ENCODE assay signal across 1 cellular context in genomic region chr21:31397515-31397926, GRCh38.
TF ChIP-seq lines count a peak whose summit lies in the region.

No MANE protein-coding gene starts in this region.

TF ChIP-seq in HEK293, 187 proteins besides CTCF, POLR2A, EP300 and RAD21 (continued from another document and continues in another):
- no peak for TF ChIP-seq HOXC10 (CRISPR knock-in tag; IDR thresholded peaks at IDR 0.05)
- no peak for TF ChIP-seq KLF1 (tag by site-specific recombination; IDR thresholded peaks at IDR 0.05)
- no peak for TF ChIP-seq HIC1 (tag by site-specific recombination; IDR thresholded peaks at IDR 0.05)
- TF ChIP-seq ZXDB (tag by site-specific recombination; IDR thresholded peaks at IDR 0.05): peak; percentile 38
- no peak for TF ChIP-seq ZNF488 (tag by site-specific recombination; IDR thresholded peaks at IDR 0.05)
- no peak for TF ChIP-seq ZNF449 (tag by site-specific recombination; IDR thresholded peaks at IDR 0.05)
- no peak for TF ChIP-seq ZNF248 (tag by site-specific recombination; IDR thresholded peaks at IDR 0.05)
- 0 out of 2 replicates have a peak, but pooled peaks have one; percentile 43 for TF ChIP-seq ZNF366 (tag by site-specific recombination; conservative IDR thresholded peaks at IDR 0.05)
- TF ChIP-seq ZNF394 (tag by site-specific recombination; IDR thresholded peaks at IDR 0.05; ENCODE audit: borderline replicate concordance): no peak
- TF ChIP-seq ZNF18 (tag by site-specific recombination; IDR thresholded peaks at IDR 0.05): peak; percentile 21; the same call in 1 of the 2 replicates
- TF ChIP-seq TCF7L2 (IDR thresholded peaks at IDR 0.05; ENCODE audit: borderline replicate concordance, low read depth, low read length): no peak
- no peak for TF ChIP-seq KLF8 (tag by site-specific recombination; IDR thresholded peaks at IDR 0.05)
- TF ChIP-seq OVOL3 (tag by site-specific recombination; IDR thresholded peaks at IDR 0.05): no peak
- no peak for TF ChIP-seq ZNF76 (tag by site-specific recombination; IDR thresholded peaks at IDR 0.05; ENCODE audit: borderline replicate concordance, low read depth)
- no peak for TF ChIP-seq ZBTB7A (tag by site-specific recombination; IDR thresholded peaks at IDR 0.05; ENCODE audit: low read depth)
- TF ChIP-seq ZNF391 (tag by site-specific recombination; IDR thresholded peaks at IDR 0.05; ENCODE audit: borderline replicate concordance, low read depth): no peak
- no peak for TF ChIP-seq ZNF585B (tag by site-specific recombination; IDR thresholded peaks at IDR 0.05)
- TF ChIP-seq ZNF843 (tag by site-specific recombination; IDR thresholded peaks at IDR 0.05): no peak
- no peak for TF ChIP-seq ZNF26 (tag by site-specific recombination; IDR thresholded peaks at IDR 0.05)
- TF ChIP-seq ZNF335 (tag by site-specific recombination; conservative IDR thresholded peaks at IDR 0.05): no peak
- peak; percentile 90 for TF ChIP-seq OSR2 (tag by site-specific recombination; IDR thresholded peaks at IDR 0.05)
- no peak for TF ChIP-seq ZNF140 (tag by site-specific recombination; IDR thresholded peaks at IDR 0.05)
- peak; percentile 82 for TF ChIP-seq ZNF692 (tag by site-specific recombination; IDR thresholded peaks at IDR 0.05)
- TF ChIP-seq ZNF785 (tag by site-specific recombination; IDR thresholded peaks at IDR 0.05): no peak
- TF ChIP-seq REST (tag by site-specific recombination; IDR thresholded peaks at IDR 0.05): no peak
- peak; percentile 86 for TF ChIP-seq ZNF324 (tag by site-specific recombination; IDR thresholded peaks at IDR 0.05)
- no peak for TF ChIP-seq KLF7 (tag by site-specific recombination; IDR thresholded peaks at IDR 0.05; ENCODE audit: borderline replicate concordance)
- TF ChIP-seq ZNF223 (tag by site-specific recombination; IDR thresholded peaks at IDR 0.05): no peak
- peak; percentile 59; the same call in 1 of the 2 replicates for TF ChIP-seq IKZF3 (tag by site-specific recombination; IDR thresholded peaks at IDR 0.05)
- no peak for TF ChIP-seq ZNF791 (tag by site-specific recombination; IDR thresholded peaks at IDR 0.05)
- TF ChIP-seq ZNF610 (tag by site-specific recombination; IDR thresholded peaks at IDR 0.05; ENCODE audit: borderline replicate concordance): peak; percentile 42; the same call in 1 of the 2 replicates
- no peak for TF ChIP-seq ZNF19 (tag by site-specific recombination; IDR thresholded peaks at IDR 0.05; ENCODE audit: low read depth)
- peak; percentile 77; the same call in 1 of the 2 replicates for TF ChIP-seq ZNF214 (tag by site-specific recombination; IDR thresholded peaks at IDR 0.05; ENCODE audit: borderline replicate concordance)
- peak; percentile 21; the same call in 1 of the 2 replicates for TF ChIP-seq ZBTB17 (tag by site-specific recombination; IDR thresholded peaks at IDR 0.05)
- TF ChIP-seq PRDM4 (tag by site-specific recombination; IDR thresholded peaks at IDR 0.05): 0 out of 2 replicates have a peak, but pooled peaks have one; percentile 46
- no peak for TF ChIP-seq ZNF571 (tag by site-specific recombination; IDR thresholded peaks at IDR 0.05)
- TF ChIP-seq GFI1B (tag by site-specific recombination; IDR thresholded peaks at IDR 0.05): no peak
- TF ChIP-seq ZNF37A (tag by site-specific recombination; IDR thresholded peaks at IDR 0.05): peak; percentile 68; the same call in 1 of the 2 replicates
- TF ChIP-seq BCL11A (tag by site-specific recombination; IDR thresholded peaks at IDR 0.05; ENCODE audit: low read depth): no peak
- peak; percentile 97 for TF ChIP-seq ZNF561 (tag by site-specific recombination; IDR thresholded peaks at IDR 0.05; ENCODE audit: borderline replicate concordance)
- peak; percentile 77 for TF ChIP-seq SCRT1 (tag by site-specific recombination; IDR thresholded peaks at IDR 0.05; ENCODE audit: borderline replicate concordance)
- no peak for TF ChIP-seq ZNF398 (tag by site-specific recombination; IDR thresholded peaks at IDR 0.05)
- no peak for TF ChIP-seq ZNF658 (tag by site-specific recombination; IDR thresholded peaks at IDR 0.05)
- TF ChIP-seq SALL2 (tag by site-specific recombination; IDR thresholded peaks at IDR 0.05; ENCODE audit: borderline replicate concordance): no peak
- no peak for TF ChIP-seq WT1 (tag by site-specific recombination; IDR thresholded peaks at IDR 0.05)
- no peak for TF ChIP-seq ZNF239 (tag by site-specific recombination; IDR thresholded peaks at IDR 0.05)
- peak; percentile 60 for TF ChIP-seq SP7 (tag by site-specific recombination; IDR thresholded peaks at IDR 0.05)
- TF ChIP-seq ZNF654 (tag by site-specific recombination; IDR thresholded peaks at IDR 0.05; ENCODE audit: low read depth): no peak
- TF ChIP-seq MYNN (tag by site-specific recombination; IDR thresholded peaks at IDR 0.05; ENCODE audit: borderline replicate concordance): no peak
- TF ChIP-seq ZNF558 (tag by site-specific recombination; IDR thresholded peaks at IDR 0.05): peak; percentile 59; the same call in 1 of the 2 replicates
- no peak for TF ChIP-seq ZNF174 (tag by site-specific recombination; IDR thresholded peaks at IDR 0.05)
- TF ChIP-seq ZNF175 (tag by site-specific recombination; IDR thresholded peaks at IDR 0.05): no peak
- TF ChIP-seq ZNF514 (tag by site-specific recombination; IDR thresholded peaks at IDR 0.05): no peak
